ENCODE assay signal across 19 cellular contexts in the genomic region with DNA sequence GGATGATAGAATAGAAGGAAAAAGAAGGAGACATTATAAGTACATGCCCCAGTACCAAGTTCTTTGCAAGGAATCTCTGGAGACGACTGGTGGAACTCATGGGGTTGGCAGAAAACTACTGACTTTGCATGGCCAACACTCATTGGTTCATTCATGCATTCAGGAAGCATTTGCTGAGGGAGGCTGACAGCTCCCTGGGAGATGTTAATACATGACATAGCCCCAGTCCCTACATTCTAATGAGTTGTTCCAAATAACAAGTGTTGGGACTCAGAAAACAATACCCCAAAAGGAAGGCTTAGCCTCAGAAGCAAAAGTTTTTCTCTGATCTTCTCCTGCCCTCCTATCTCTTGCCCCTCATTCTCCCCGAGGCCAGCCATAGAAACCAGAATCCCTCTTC.
A peak's percentile ranks its signal among the peaks of the same experiment; 100 is the strongest.
DNase-seq lines count a peak whose midpoint lies in the region; ATAC-seq and TF ChIP-seq lines count a peak whose summit lies in the region.
"Had no signal": no experiment of that assay in that cellular context is flagged by ENCODE, and none has a peak within 500 bp of the region (broad histone marks: within the 10 kb centered on the region; RNA-seq: fewer than 3 reads in every experiment).

No MANE protein-coding gene starts in this region.

- H3K27ac ChIP-seq in sigmoid colon, result no peak overlapping the region
- H3K27ac ChIP-seq: C4-2B had no signal

- 73 to 79% methylated on average over 2 of the region's 2 CpGs for WGBS in sigmoid colon, 2 donors

- peak; percentile 16 for DNase-seq in H4 (ENCODE audit: low spot score)
- DNase-seq in NT2/D1 (ENCODE audit: low read depth, low spot score), result peak; percentile 75
- peak; percentile 24 for DNase-seq in fibroblast of gingiva (ENCODE audit: low read depth)
- DNase-seq in sigmoid colon, result peak; percentile 19
- DNase-seq: activated CD4-positive, CD25-positive, alpha-beta regulatory T cell; activated naive CD4-positive, alpha-beta T cell; aorta; cerebellar nuclear complex; DMS153; foreskin melanocyte; Kasumi-1; NCI-H1417 treated with DMSO at 0.1 percent for 48 hours; stimulated activated CD4-positive, alpha-beta T cell treated with anti-CD3 and anti-CD28 coated beads, Interleukin-4, amount 100 ng/mL, for 4 hours; stimulated activated CD8-positive, alpha-beta memory T cell treated with anti-CD3 and anti-CD28 coated beads, Interleukin-4, amount 100 ng/mL, for 48 hours; T-helper 17 cell had no signal

- H3K27me3 ChIP-seq in NT2/D1 (ENCODE audit: insufficient read depth, insufficient read length) (no peaks in the 10 kb centered on the region), sigmoid colon (peaks cover 0 to 3% (median 0%) of the 10 kb centered on the region in 3 donors)

- intact Hi-C loops in sigmoid colon (cut with DNase I), result no loop called here

- TF ChIP-seq EP300 in sigmoid colon (IDR thresholded peaks at IDR 0.05), result no peak

- H3K9me3 ChIP-seq in NT2/D1 (ENCODE audit: insufficient read depth, low read length) (no peaks in the 10 kb centered on the region), sigmoid colon (no peaks in the 10 kb centered on the region)

- no peak for TF ChIP-seq CTCF in sigmoid colon (IDR thresholded peaks at IDR 0.05)

- no peak for ATAC-seq in HG03097 (IDR thresholded peaks at IDR 0.05; ENCODE audit: low FRiP score, unreplicated experiment)
- no peak for ATAC-seq in GM21825 (IDR thresholded peaks at IDR 0.05; ENCODE audit: unreplicated experiment)
- ATAC-seq in GM21717 (IDR thresholded peaks at IDR 0.05; ENCODE audit: unreplicated experiment), result no peak
- ATAC-seq: T-helper 17 cell had no signal

- H3K9ac ChIP-seq in NT2/D1 (ENCODE audit: insufficient read length, low read depth), result no peak overlapping the region

- no peak overlapping the region for H3K4me3 ChIP-seq in NT2/D1 (ENCODE audit: insufficient read length, low read depth)
- no peak overlapping the region for H3K4me3 ChIP-seq in sigmoid colon

- TF ChIP-seq POLR2A in sigmoid colon (IDR thresholded peaks at IDR 0.05), result no peak

- H3K4me1 ChIP-seq in NT2/D1 (ENCODE audit: insufficient read depth, insufficient read length) (peaks cover 12% of the 10 kb centered on the region), sigmoid colon (no peaks in the 10 kb centered on the region)

- H3K36me3 ChIP-seq in NT2/D1 (ENCODE audit: insufficient read depth, insufficient read length, low read length) (no peaks in the 10 kb centered on the region), sigmoid colon (no peaks in the 10 kb centered on the region)

Comparison
In these comparisons a context has a peak if more than half of its experiments do, and no peak if none do; other contexts are left out.
1. DNase-seq: peak in every context shown above with its lines; median percentile 75 in NT2/D1; 24 in fibroblast of gingiva; 19 in sigmoid colon; 16 in H4.